9 cellular contexts compared by ENCODE assay signal in genomic region chrX:46561931-46562721, GRCh38. TPM values are rescaled to one million over a fixed set of nuclear protein-coding genes. Genes with fewer than 3 reads are reported as not detected.
DNase-seq lines count a peak whose midpoint lies in the region; ATAC-seq and TF ChIP-seq lines count a peak whose summit lies in the region.
"Had no signal": no experiment of that assay in that cellular context is flagged by ENCODE, and none has a peak within 500 bp of the region (broad histone marks: within the 10 kb centered on the region; RNA-seq: fewer than 3 reads in every experiment).

No MANE protein-coding gene starts in this region.

- H3K27ac Mint-ChIP-seq in mesothelial cell of epicardium: no peak overlapping the region
- H3K27ac Mint-ChIP-seq in activated naive CD4-positive, alpha-beta T cell treated with anti-CD3 and anti-CD28 coated beads for 36 hours: no peak overlapping the region

- no peaks in the 10 kb centered on the region for H3K27me3 Mint-ChIP-seq in mesothelial cell of epicardium (ENCODE audit: low read depth)
- H3K27me3 Mint-ChIP-seq in activated naive CD4-positive, alpha-beta T cell treated with anti-CD3 and anti-CD28 coated beads for 36 hours (ENCODE audit: low read depth): no peaks in the 10 kb centered on the region

- no peak for TF ChIP-seq POLR2A in body of pancreas (IDR thresholded peaks at IDR 0.05)

- no peaks in the 10 kb centered on the region for H3K36me3 ChIP-seq in body of pancreas (replicated peaks in 1 of 2; ENCODE audit: insufficient read depth in 1 of 2, low read depth in 2 of 2)

- DNase-seq in HUDEP-2 (lab: John Stamatoyannopoulos, UW; ENCODE audit: unreplicated experiment in 76 of 76) (peak in 59 of 76 experiments; percentile 0 to 59 (median 25)), body of pancreas (peak in 3 of 4 donors; percentile 7 to 21 (median 17)), mesothelial cell of epicardium (ENCODE audit: low spot score in 2 of 2, unreplicated experiment in 2 of 2) (no peak), A172 (ENCODE audit: low spot score) (no peak)
- DNase-seq in activated naive CD4-positive, alpha-beta T cell treated with anti-CD3 and anti-CD28 coated beads for 36 hours: no peak
- DNase-seq in activated CD4-positive, CD25-positive, alpha-beta regulatory T cell treated with anti-CD3 and anti-CD28 coated beads, Interleukin-2, amount 50 U/mL, for 72 hours: no peak

- CTCF ChIA-PET in activated naive CD4-positive, alpha-beta T cell treated with anti-CD3 and anti-CD28 coated beads for 36 hours (lab: Charles Lee): interaction anchor here (0.6 to 1.2 kb wide), 2 partner anchors 11 to 530 kb away, joined by 3 read pairs; no protein-coding TSS in a partner anchor

- ATAC-seq in GM18508 (IDR thresholded peaks at IDR 0.05; ENCODE audit: insufficient read depth, unreplicated experiment) (peak; percentile 98), GM21529 (IDR thresholded peaks at IDR 0.05; ENCODE audit: unreplicated experiment) (peak; percentile 98), body of pancreas (no peak)

- WGBS in body of pancreas, 2 donors: 78 to 79% methylated on average over 4 of the region's 5 CpGs

- H3K27me3 ChIP-seq in body of pancreas: no peaks in the 10 kb centered on the region

- H3K4me3 Mint-ChIP-seq in mesothelial cell of epicardium: no peak overlapping the region
- H3K4me3 Mint-ChIP-seq in activated naive CD4-positive, alpha-beta T cell treated with anti-CD3 and anti-CD28 coated beads for 36 hours: no peak overlapping the region

- peaks cover 2% of the 10 kb centered on the region for H3K36me3 Mint-ChIP-seq in mesothelial cell of epicardium
- H3K36me3 Mint-ChIP-seq in activated naive CD4-positive, alpha-beta T cell treated with anti-CD3 and anti-CD28 coated beads for 36 hours (ENCODE audit: low read depth): peaks cover 1% of the 10 kb centered on the region

- no peaks in the 10 kb centered on the region for H3K9me3 ChIP-seq in body of pancreas

- no peak overlapping the region for H3K27ac ChIP-seq in body of pancreas
- H3K27ac ChIP-seq: parathyroid adenoma had no signal

- no peaks in the 10 kb centered on the region for H3K4me1 Mint-ChIP-seq in mesothelial cell of epicardium
- H3K4me1 Mint-ChIP-seq in activated naive CD4-positive, alpha-beta T cell treated with anti-CD3 and anti-CD28 coated beads for 36 hours (ENCODE audit: low read depth): peaks cover 6% of the 10 kb centered on the region

- no peaks in the 10 kb centered on the region for H3K4me1 ChIP-seq in body of pancreas
- H3K4me1 ChIP-seq: parathyroid adenoma had no signal

- H3K4me3 ChIP-seq in body of pancreas: no peak overlapping the region

- H3K9me3 Mint-ChIP-seq in mesothelial cell of epicardium: peaks cover 31% of the 10 kb centered on the region
- H3K9me3 Mint-ChIP-seq in activated naive CD4-positive, alpha-beta T cell treated with anti-CD3 and anti-CD28 coated beads for 36 hours: no peaks in the 10 kb centered on the region

- TF ChIP-seq CTCF in body of pancreas (IDR thresholded peaks at IDR 0.05) (no peak), mesothelial cell of epicardium (IDR thresholded peaks at IDR 0.05; ENCODE audit: unreplicated experiment) (no peak)

- intact Hi-C loops in body of pancreas (cut with DNase I): no loop called here
- intact Hi-C loops in activated naive CD4-positive, alpha-beta T cell treated with anti-CD3 and anti-CD28 coated beads for 36 hours (cut with micrococcal nuclease): no loop called here

RNA-seq across cellular contexts. Expression of gene CHST7, which starts 11.4 kb away (rescaled TPM):
- total RNA-seq in body of pancreas: 1 to 10 TPM; 7.0 to 9.9 TPM
- 0.40 to 0.54 TPM (median 0.53 TPM) in 3 replicates for total RNA-seq in mesothelial cell of epicardium
- total RNA-seq in A172 (2014; rRNA removed; shearing (Covaris generic)): 3.0 and 6.4 TPM in 2 replicates
- total RNA-seq in activated naive CD4-positive, alpha-beta T cell treated with anti-CD3 and anti-CD28 coated beads for 36 hours: under 1 TPM; 0.79 to 0.99 TPM

RNA-seq across cellular contexts. Expression of gene ZNF674, which starts 16.9 kb away (rescaled TPM):
- total RNA-seq in body of pancreas (10 to 100 TPM in 1 of 2 donors, under 1 TPM in 1; 0.99 to 10.4 TPM), mesothelial cell of epicardium (4.5 to 6.4 TPM (median 5.7 TPM) in 3 replicates)
- total RNA-seq in A172 (2014; rRNA removed; shearing (Covaris generic)): 2.0 and 4.9 TPM in 2 replicates
- 1 to 10 TPM in 1 of 2 experiments, under 1 TPM in 1; 0.94 to 1.9 TPM for total RNA-seq in activated naive CD4-positive, alpha-beta T cell treated with anti-CD3 and anti-CD28 coated beads for 36 hours

Comparison
In these comparisons a context has a peak if more than half of its experiments do, and no peak if none do; other contexts are left out.
1. DNase-seq: peak in HUDEP-2 (59 of 76) and body of pancreas (3 of 4); none in mesothelial cell of epicardium (0 of 2), A172 (single experiment), activated naive CD4-positive, alpha-beta T cell treated with anti-CD3 and anti-CD28 coated beads for 36 hours (single experiment) and activated CD4-positive, CD25-positive, alpha-beta regulatory T cell treated with anti-CD3 and anti-CD28 coated beads, Interleukin-2, amount 50 U/mL, for 72 hours (single experiment).